In the genomic region with DNA sequence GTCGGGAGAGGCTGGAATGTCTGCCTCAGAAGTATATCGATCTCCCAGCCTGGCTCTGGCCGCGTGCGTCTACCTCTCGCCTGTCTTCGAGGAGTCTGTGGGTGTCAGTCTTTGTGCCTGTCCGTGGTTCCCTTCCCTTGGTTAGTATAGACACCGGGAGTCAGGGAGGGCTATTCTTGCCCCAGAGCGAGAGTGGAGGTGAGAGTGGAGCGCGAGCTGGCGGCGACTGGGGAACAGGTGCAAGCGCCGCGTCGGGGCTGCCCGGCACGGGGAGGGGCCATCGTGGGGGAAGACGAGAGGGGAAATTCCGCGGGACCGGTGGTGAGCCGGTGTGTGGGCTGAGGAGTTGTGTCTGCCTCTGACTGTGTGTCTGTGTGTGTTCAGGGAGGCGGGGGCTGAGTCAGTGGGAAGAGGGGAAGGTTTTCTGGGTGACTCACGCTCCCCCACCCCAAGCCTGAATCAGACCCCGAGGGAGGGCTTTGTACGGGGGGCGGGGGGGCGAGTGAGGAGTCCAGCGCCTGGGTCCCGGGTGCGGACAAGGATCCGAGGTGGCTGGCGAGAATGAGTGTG, we compare ENCODE assay signal across 8 cellular contexts. TPM values are rescaled to one million over a fixed set of nuclear protein-coding genes. Genes with fewer than 3 reads are reported as not detected.
A peak's percentile ranks its signal among the peaks of the same experiment; 100 is the strongest.
DNase-seq lines count a peak whose midpoint lies in the region; ATAC-seq, FAIRE-seq and TF ChIP-seq lines count a peak whose summit lies in the region.

No MANE protein-coding gene starts in this region.

- H3K9me3 ChIP-seq in PC-9 (ENCODE audit: insufficient read depth, low read depth), result no peaks in the 10 kb centered on the region

- intact Hi-C loops in PC-9 (cut with micrococcal nuclease; ENCODE audit: unreplicated experiment), result loop anchor here (5.0 kb wide), 3 partner anchors 95 to 580 kb away; a partner anchor contains a TSS

- peaks cover 23% of the 10 kb centered on the region for H3K79me2 ChIP-seq in PC-9 (ENCODE audit: low read depth)

- H3K27me3 ChIP-seq in PC-9 (ENCODE audit: insufficient read depth, low read depth), result no peaks in the 10 kb centered on the region
- H3K27me3 ChIP-seq in foreskin keratinocyte, result no peaks in the 10 kb centered on the region

- H3K4me3 ChIP-seq in GM08714 (ENCODE audit: low read length), result peak overlapping the region; percentile 70
- H3K4me3 ChIP-seq in PC-9, result peak overlapping the region; percentile 93

- peak overlapping the region; percentile 92 for H3K27ac ChIP-seq in PC-9
- peak overlapping the region; percentile 100 for H3K27ac ChIP-seq in foreskin keratinocyte
- peak overlapping the region; percentile 98 for H3K27ac ChIP-seq in substantia nigra (ENCODE audit: low read depth, low read length, poor library complexity, severe bottlenecking)

- H3K4me1 ChIP-seq in PC-9 (replicated peaks; ENCODE audit: insufficient read depth), result peaks cover 23% of the 10 kb centered on the region
- peaks cover 6% of the 10 kb centered on the region for H3K4me1 ChIP-seq in foreskin keratinocyte

- ATAC-seq in HG02610 (IDR thresholded peaks at IDR 0.05; ENCODE audit: unreplicated experiment) (peak; percentile 35), foreskin keratinocyte (peak; percentile 51)

- H3K9me2 ChIP-seq in PC-9 (ENCODE audit: insufficient read depth), result no peaks in the 10 kb centered on the region

- POLR2A ChIA-PET in PC-9 (lab: Charles Lee; ENCODE audit: unreplicated experiment), result interaction anchor here (0.6 kb wide), 1 partner anchor 73 kb away, joined by 8 read pairs; no protein-coding TSS in a partner anchor

- no TSS peak for BruUV-seq in PC-9 (replicated peaks; lab: Mats Ljungman, UMichigan)

- peaks cover 10% of the 10 kb centered on the region for H4K20me1 ChIP-seq in PC-9 (ENCODE audit: insufficient read depth)

- H3K4me2 ChIP-seq in PC-9, result peak overlapping the region; percentile 97

- CTCF ChIA-PET in PC-9 (lab: Charles Lee), result no interaction called here

- peaks cover 40% of the 10 kb centered on the region; the same call in 1 of the 2 replicates for H3F3A ChIP-seq in PC-9 (ENCODE audit: insufficient read depth, low read depth)

- H2AFZ ChIP-seq in PC-9, result no peak overlapping the region; the same call in 1 of the 2 replicates

- FAIRE-seq in GM19239 (lab: Jason Lieb, UNC), result no peak

- DNase-seq in PC-9 (peak; percentile 58 to 68), foreskin keratinocyte (peak; percentile 86 to 92), non-pigmented ciliary epithelial cell (ENCODE audit: low read depth) (peak; percentile 88), substantia nigra (lab: John Stamatoyannopoulos, UW) (peak in 24 of 49 donors; percentile 54 to 86 (median 69)), GM19239 (ENCODE audit: insufficient read length, low spot score) (no peak)
- peak; percentile 99 for DNase-seq in activated effector memory CD4-positive, alpha-beta T cell treated with anti-CD3 and anti-CD28 coated beads, Interleukin-2, amount 50 U/mL, for 16 hours

- H3K36me3 ChIP-seq in PC-9 (ENCODE audit: low read depth), result no peaks in the 10 kb centered on the region

- TF ChIP-seq CTCF in PC-9 (conservative IDR thresholded peaks at IDR 0.05), result no peak
- no peak for TF ChIP-seq CTCF in foreskin keratinocyte (conservative IDR thresholded peaks at IDR 0.05)

RNA-seq across cellular contexts. Expression of a gene that starts 8.4 kb away (rescaled TPM):
- total RNA-seq in PC-9 (2021), result 41.3 and 41.8 TPM in 2 replicates
- 4.5 and 6.4 TPM in 2 replicates for total RNA-seq in foreskin keratinocyte
- polyA plus RNA-seq in foreskin keratinocyte, result 2.4 and 2.6 TPM in 2 replicates

RNA-seq across cellular contexts. Expression of a gene that starts 12.4 kb away (rescaled TPM):
- 3.1 and 3.4 TPM in 2 replicates for total RNA-seq in PC-9 (2021)
- total RNA-seq in foreskin keratinocyte, result 0.58 and 0.67 TPM in 2 replicates
- polyA plus RNA-seq in foreskin keratinocyte, result 0.65 and 1.3 TPM in 2 replicates

RNA-seq across cellular contexts. Expression of a gene that starts 14.9 kb away (rescaled TPM):
- 159 and 176 TPM in 2 replicates for total RNA-seq in PC-9 (2021)
- total RNA-seq in foreskin keratinocyte, result 119 and 136 TPM in 2 replicates
- polyA plus RNA-seq in foreskin keratinocyte, result 143 and 146 TPM in 2 replicates

RNA-seq across cellular contexts. Expression of a gene that starts 15.3 kb away (rescaled TPM):
- total RNA-seq in PC-9 (2021) (14.3 and 22.0 TPM in 2 replicates), foreskin keratinocyte (8.9 and 10.2 TPM in 2 replicates)
- 4.8 and 6.6 TPM in 2 replicates for polyA plus RNA-seq in foreskin keratinocyte

RNA-seq across cellular contexts. Expression of a gene that starts 46.1 kb away (rescaled TPM):
- 197 and 219 TPM in 2 replicates for total RNA-seq in PC-9 (2021)
- total RNA-seq in foreskin keratinocyte, result 89.8 and 91.3 TPM in 2 replicates
- polyA plus RNA-seq in foreskin keratinocyte, result 66.8 and 76.4 TPM in 2 replicates
